ENCODE assay signal across 29 cellular contexts in the genomic region with DNA sequence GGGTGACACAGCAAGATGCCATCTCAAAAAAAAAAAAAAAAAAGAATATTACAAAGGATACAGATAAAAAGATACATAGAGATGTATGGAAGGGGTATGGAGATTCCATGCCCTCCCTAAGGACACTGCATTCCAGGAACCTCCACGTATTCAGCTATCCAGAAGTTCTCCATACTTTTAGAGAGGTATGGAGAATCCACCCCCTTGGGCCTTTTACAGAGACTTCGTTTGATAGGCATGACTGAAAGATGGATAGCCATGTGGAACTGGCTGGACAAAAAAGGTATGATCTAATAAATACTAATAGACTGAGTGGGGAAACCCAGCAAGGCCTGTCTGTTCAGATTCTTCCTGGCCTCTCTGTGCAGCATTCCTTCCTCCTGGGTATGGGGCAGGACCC. TPM values are rescaled to one million over a fixed set of nuclear protein-coding genes. Genes with fewer than 3 reads are reported as not detected.
"Had no signal": no experiment of that assay in that cellular context is flagged by ENCODE, and none has a peak within 500 bp of the region (broad histone marks: within the 10 kb centered on the region; RNA-seq: fewer than 3 reads in every experiment).

No MANE protein-coding gene starts in this region.

- H3K4me3 ChIP-seq: coronary artery, dorsolateral prefrontal cortex, esophagus squamous epithelium, gastrocnemius medialis, heart right ventricle, left lung, lower lobe of right lung had no signal

- DNase-seq: dermis blood vessel endothelial cell; dorsolateral prefrontal cortex; effector CD4-positive, alpha-beta T cell; effector memory CD4-positive, alpha-beta T cell; erythroblast; esophagus squamous epithelium; foreskin fibroblast; foreskin melanocyte; gastrocnemius medialis; glutamatergic neuron; head of caudate nucleus; heart right ventricle; hippocampal formation; left cardiac atrium; left lung; left ventricle myocardium superior; lower lobe of right lung; mesenchymal stem cell; midbrain had no signal

- H3K27ac ChIP-seq: coronary artery, dorsolateral prefrontal cortex, epithelial cell of prostate, esophagus squamous epithelium, gastrocnemius medialis, heart right ventricle, left lung, lower lobe of right lung had no signal

- ATAC-seq: esophagus mucosa, gastrocnemius medialis, heart right ventricle, left cardiac atrium, left lung, left ventricle myocardium superior, lower lobe of right lung had no signal

- H3K9me3 ChIP-seq: esophagus squamous epithelium, gastrocnemius medialis, heart right ventricle, left lung, lower lobe of right lung had no signal

- H3K4me1 ChIP-seq: esophagus squamous epithelium, gastrocnemius medialis, heart right ventricle, left lung, lower lobe of right lung had no signal

- H3K36me3 ChIP-seq: esophagus squamous epithelium, gastrocnemius medialis, heart right ventricle, left lung, lower lobe of right lung had no signal

- H3K27me3 ChIP-seq: dorsolateral prefrontal cortex, esophagus squamous epithelium, gastrocnemius medialis, heart right ventricle, left lung had no signal

RNA-seq across cellular contexts. Expression of a gene that starts 56.6 kb away (rescaled TPM):
- total RNA-seq: dermis blood vessel endothelial cell, dorsolateral prefrontal cortex, esophagus mucosa, esophagus squamous epithelium, glomerular endothelial cell, heart right ventricle, left cardiac atrium, left lung, left ventricle myocardium superior, lower leg skin, lower lobe of right lung, lung microvascular endothelial cell, mesenteric fat pad, mononuclear cell, mucosa of gallbladder had no signal
- polyA plus RNA-seq: heart right ventricle, keratinocyte had no signal
